In genomic region chr7:32506266-32507054, GRCh38 we compare ENCODE assay signal across 1 cellular context.
TF ChIP-seq lines count a peak whose summit lies in the region.

No MANE protein-coding gene starts in this region.

TF ChIP-seq in HCT116, 20 proteins besides CTCF, POLR2A, EP300 and RAD21 (continued from another document):
- TF ChIP-seq, protein P1, sequence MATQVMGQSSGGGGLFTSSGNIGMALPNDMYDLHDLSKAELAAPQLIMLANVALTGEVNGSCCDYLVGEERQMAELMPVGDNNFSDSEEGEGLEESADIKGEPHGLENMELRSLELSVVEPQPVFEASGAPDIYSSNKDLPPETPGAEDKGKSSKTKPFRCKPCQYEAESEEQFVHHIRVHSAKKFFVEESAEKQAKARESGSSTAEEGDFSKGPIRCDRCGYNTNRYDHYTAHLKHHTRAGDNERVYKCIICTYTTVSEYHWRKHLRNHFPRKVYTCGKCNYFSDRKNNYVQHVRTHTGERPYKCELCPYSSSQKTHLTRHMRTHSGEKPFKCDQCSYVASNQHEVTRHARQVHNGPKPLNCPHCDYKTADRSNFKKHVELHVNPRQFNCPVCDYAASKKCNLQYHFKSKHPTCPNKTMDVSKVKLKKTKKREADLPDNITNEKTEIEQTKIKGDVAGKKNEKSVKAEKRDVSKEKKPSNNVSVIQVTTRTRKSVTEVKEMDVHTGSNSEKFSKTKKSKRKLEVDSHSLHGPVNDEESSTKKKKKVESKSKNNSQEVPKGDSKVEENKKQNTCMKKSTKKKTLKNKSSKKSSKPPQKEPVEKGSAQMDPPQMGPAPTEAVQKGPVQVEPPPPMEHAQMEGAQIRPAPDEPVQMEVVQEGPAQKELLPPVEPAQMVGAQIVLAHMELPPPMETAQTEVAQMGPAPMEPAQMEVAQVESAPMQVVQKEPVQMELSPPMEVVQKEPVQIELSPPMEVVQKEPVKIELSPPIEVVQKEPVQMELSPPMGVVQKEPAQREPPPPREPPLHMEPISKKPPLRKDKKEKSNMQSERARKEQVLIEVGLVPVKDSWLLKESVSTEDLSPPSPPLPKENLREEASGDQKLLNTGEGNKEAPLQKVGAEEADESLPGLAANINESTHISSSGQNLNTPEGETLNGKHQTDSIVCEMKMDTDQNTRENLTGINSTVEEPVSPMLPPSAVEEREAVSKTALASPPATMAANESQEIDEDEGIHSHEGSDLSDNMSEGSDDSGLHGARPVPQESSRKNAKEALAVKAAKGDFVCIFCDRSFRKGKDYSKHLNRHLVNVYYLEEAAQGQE (IDR thresholded peaks at IDR 0.05; ENCODE audit: low read depth): no peak
- TF ChIP-seq CBX3 (IDR thresholded peaks at IDR 0.05; ENCODE audit: low read depth): peak; percentile 53; the same call in 1 of the 2 replicates
- TF ChIP-seq JUND (IDR thresholded peaks at IDR 0.05): peak; percentile 55
TF ChIP-seq in HCT116: peak in this region for 9.
